15 cellular contexts compared by ENCODE assay signal in genomic region chr12:124688356-124688992, GRCh38.
A peak's percentile ranks its signal among the peaks of the same experiment; 100 is the strongest.
DNase-seq lines count a peak whose midpoint lies in the region; ATAC-seq, FAIRE-seq and TF ChIP-seq lines count a peak whose summit lies in the region.
"Had no signal": no experiment of that assay in that cellular context is flagged by ENCODE, and none has a peak within 500 bp of the region (broad histone marks: within the 10 kb centered on the region; RNA-seq: fewer than 3 reads in every experiment).

No MANE protein-coding gene starts in this region.

- no peak overlapping the region for H2AFZ ChIP-seq in HepG2 (ENCODE audit: low read length)
- H2AFZ ChIP-seq: GM23248 had no signal

- H3K4me3 ChIP-seq in HepG2 (replicated peaks in 1 of 3; ENCODE audit: insufficient read depth in 1 of 3, low read depth in 2 of 3, low read length in 3 of 3) (no peak overlapping the region), right lobe of liver (no peak overlapping the region)
- H3K4me3 ChIP-seq: GM23248, pancreas had no signal

- H3K36me3 Mint-ChIP-seq in endothelial cell (ENCODE audit: low read depth, unreplicated experiment) (no peaks in the 10 kb centered on the region), natural killer cell (no peaks in the 10 kb centered on the region)
- H3K36me3 Mint-ChIP-seq in activated CD8-positive, alpha-beta memory T cell treated with anti-CD3 and anti-CD28 coated beads, Interleukin-2, amount 10 ng/mL, durations not matched to agents 7 days and 5 days, result peaks cover 3% of the 10 kb centered on the region

- POLR2A ChIA-PET in HepG2 (lab: Yijun Ruan, JAX), result no interaction called here

- no peak for DNase-seq in HepG2 (ENCODE audit: low spot score)
- DNase-seq in right lobe of liver, result no peak
- no peak for DNase-seq in endothelial cell (ENCODE audit: low spot score)
- no peak for DNase-seq in natural killer cell
- no peak for DNase-seq in iPS-NIHi7 (ENCODE audit: extremely low spot score)
- DNase-seq in activated CD8-positive, alpha-beta memory T cell treated with anti-CD3 and anti-CD28 coated beads, Interleukin-2, amount 10 ng/mL, durations not matched to agents 7 days and 5 days, result no peak
- no peak for DNase-seq in omental fat pad (ENCODE audit: low spot score)
- no peak for DNase-seq in left lobe of liver (ENCODE audit: low spot score)
- DNase-seq: amniotic stem cell, BE2C, EL, NCI-H1930, pancreas, SIG-M5 had no signal

- peaks cover 2% of the 10 kb centered on the region for H3K27me3 Mint-ChIP-seq in endothelial cell (ENCODE audit: unreplicated experiment)
- H3K27me3 Mint-ChIP-seq in natural killer cell (ENCODE audit: low read depth in 2 of 2), result peaks cover 18 to 27% of the 10 kb centered on the region in 2 donors
- H3K27me3 Mint-ChIP-seq in activated CD8-positive, alpha-beta memory T cell treated with anti-CD3 and anti-CD28 coated beads, Interleukin-2, amount 10 ng/mL, durations not matched to agents 7 days and 5 days, result peaks cover 43% of the 10 kb centered on the region

- H3K9ac ChIP-seq in HepG2 (ENCODE audit: insufficient read depth, low read depth, low read length), result no peak overlapping the region
- H3K9ac ChIP-seq: GM23248 had no signal

- no peaks in the 10 kb centered on the region for H3K9me3 Mint-ChIP-seq in endothelial cell (ENCODE audit: unreplicated experiment)
- H3K9me3 Mint-ChIP-seq in natural killer cell, result no peaks in the 10 kb centered on the region
- H3K9me3 Mint-ChIP-seq in activated CD8-positive, alpha-beta memory T cell treated with anti-CD3 and anti-CD28 coated beads, Interleukin-2, amount 10 ng/mL, durations not matched to agents 7 days and 5 days (ENCODE audit: low read depth), result peaks cover 5% of the 10 kb centered on the region

- TF ChIP-seq POLR2A in HepG2 (IDR thresholded peaks at IDR 0.05; ENCODE audit: insufficient read depth in 1 of 2, low read depth in 2 of 2, low read length in 2 of 2) (no peak), right lobe of liver (IDR thresholded peaks at IDR 0.05) (no peak)

- H3K27me3 ChIP-seq in HepG2 (ENCODE audit: control insufficient read depth in 1 of 2, insufficient read depth in 2 of 2, low read length in 2 of 2) (peaks cover 2 to 48% of the 10 kb centered on the region in 2 experiments; a peak in 4 of 5 replicates), right lobe of liver (no peaks in the 10 kb centered on the region)
- H3K27me3 ChIP-seq: BE2C, pancreas had no signal

- intact Hi-C loops in HepG2 (cut with micrococcal nuclease; ENCODE audit: unreplicated experiment), result no loop called here
- intact Hi-C loops in right lobe of liver (cut with DNase I), result loop anchor here in 1 of 2 donors (10.0 kb wide), 1 partner anchor 174 kb away; no protein-coding TSS in a partner anchor
- intact Hi-C loops in natural killer cell (cut with micrococcal nuclease), result no loop called here

- 37% methylated on average over 6 of the region's 6 CpGs for WGBS in HepG2 (ENCODE audit: low lambda C conversion rate)
- WGBS in right lobe of liver (ENCODE audit: insufficient coverage, low coverage, low lambda C conversion rate, missing lambda C conversion rate), result 62% methylated on average over 5 of the region's 6 CpGs

- TF ChIP-seq CTCF in HepG2 (CRISPR knock-in tag; IDR thresholded peaks at IDR 0.05) (no peak), right lobe of liver (IDR thresholded peaks at IDR 0.05) (no peak), endothelial cell (IDR thresholded peaks at IDR 0.05; ENCODE audit: unreplicated experiment) (no peak), natural killer cell (IDR thresholded peaks at IDR 0.05) (no peak), omental fat pad (IDR thresholded peaks at IDR 0.05) (no peak)

- H3K9me3 ChIP-seq in HepG2 (ENCODE audit: low read length) (no peaks in the 10 kb centered on the region), right lobe of liver (no peaks in the 10 kb centered on the region)
- H3K9me3 ChIP-seq: BE2C, pancreas had no signal

- peaks cover 18% of the 10 kb centered on the region for H3K4me1 ChIP-seq in HepG2 (ENCODE audit: insufficient read depth, low read length)
- H3K4me1 ChIP-seq in right lobe of liver, result peaks cover 0 to 2% (median 0%) of the 10 kb centered on the region in 4 donors

- BruUV-seq in HepG2 (replicated peaks; lab: Mats Ljungman, UMichigan), result no TSS peak

- peak overlapping the region; percentile 74 for H3K27ac Mint-ChIP-seq in endothelial cell (ENCODE audit: unreplicated experiment)
- peak overlapping the region in 1 of 2 donors; percentile 82 for H3K27ac Mint-ChIP-seq in natural killer cell
- no peak overlapping the region for H3K27ac Mint-ChIP-seq in activated CD8-positive, alpha-beta memory T cell treated with anti-CD3 and anti-CD28 coated beads, Interleukin-2, amount 10 ng/mL, durations not matched to agents 7 days and 5 days

- H3K4me3 Mint-ChIP-seq in endothelial cell (ENCODE audit: unreplicated experiment) (no peak overlapping the region), natural killer cell (peak overlapping the region; percentile 42)
- no peak overlapping the region for H3K4me3 Mint-ChIP-seq in activated CD8-positive, alpha-beta memory T cell treated with anti-CD3 and anti-CD28 coated beads, Interleukin-2, amount 10 ng/mL, durations not matched to agents 7 days and 5 days

- H3K36me3 ChIP-seq in HepG2 (replicated peaks in 1 of 2; ENCODE audit: control insufficient read depth in 1 of 2, insufficient read depth in 2 of 2, low read length in 2 of 2) (no peaks in the 10 kb centered on the region), right lobe of liver (no peaks in the 10 kb centered on the region)
- H3K36me3 ChIP-seq: BE2C, pancreas had no signal

- H3K4me1 Mint-ChIP-seq in endothelial cell (ENCODE audit: unreplicated experiment) (peaks cover 20% of the 10 kb centered on the region), natural killer cell (peaks cover 27 to 28% of the 10 kb centered on the region in 2 donors)
- peaks cover 36% of the 10 kb centered on the region for H3K4me1 Mint-ChIP-seq in activated CD8-positive, alpha-beta memory T cell treated with anti-CD3 and anti-CD28 coated beads, Interleukin-2, amount 10 ng/mL, durations not matched to agents 7 days and 5 days

- H3K27ac ChIP-seq in HepG2 (ENCODE audit: extremely low read length, insufficient read depth, low read length) (no peak overlapping the region), right lobe of liver (no peak overlapping the region)
- H3K27ac ChIP-seq: GM23248, pancreas had no signal

- TF ChIP-seq EP300 in HepG2 (IDR thresholded peaks at IDR 0.05; ENCODE audit: low read depth in 2 of 2, low read length in 2 of 2), result no peak
- no peak for TF ChIP-seq EP300 in HepG2 (CRISPR knock-in tag; IDR thresholded peaks at IDR 0.05; ENCODE audit: borderline replicate concordance)

- CTCF ChIA-PET in HepG2 (lab: Yijun Ruan, JAX; ENCODE audit: low intra/inter-chr PET ratio, low total read pairs), result no interaction called here
- CTCF ChIA-PET in activated CD8-positive, alpha-beta memory T cell treated with anti-CD3 and anti-CD28 coated beads, Interleukin-2, amount 10 ng/mL, durations not matched to agents 7 days and 5 days (lab: Charles Lee), result interaction anchor here (0.7 to 1.5 kb wide), 2 partner anchors 83 to 116 kb away, joined by 3 to 4 read pairs; no protein-coding TSS in a partner anchor

- TF ChIP-seq RAD21 in HepG2 (CRISPR knock-in tag; IDR thresholded peaks at IDR 0.05), result no peak

- H4K20me1 ChIP-seq in HepG2 (ENCODE audit: insufficient read depth, low read length), result no peaks in the 10 kb centered on the region

- H3K79me2 ChIP-seq in HepG2 (ENCODE audit: insufficient read depth, low read length), result no peaks in the 10 kb centered on the region

- no peak for FAIRE-seq in HepG2 (lab: Jason Lieb, UNC)
- FAIRE-seq: pancreas had no signal

- in situ Hi-C loops in HepG2 (cut with HindIII; ENCODE audit: extremely low pct_ligation_motif_present, low pct_unique_long_range_greater_than_20kb), result no loop called here

- no peak overlapping the region for H3K4me2 ChIP-seq in HepG2 (ENCODE audit: low read depth, low read length)

- ATAC-seq in HepG2 (no peak), right lobe of liver (no peak), natural killer cell (no peak), omental fat pad (ENCODE audit: low FRiP score) (no peak), left lobe of liver (no peak)
- ATAC-seq in activated CD8-positive, alpha-beta memory T cell treated with anti-CD3 and anti-CD28 coated beads, Interleukin-2, amount 10 ng/mL, durations not matched to agents 7 days and 5 days, result no peak

TF ChIP-seq in HepG2, 621 proteins besides CTCF, POLR2A, EP300 and RAD21:
- TF ChIP-seq ZBTB7B (CRISPR knock-in tag; IDR thresholded peaks at IDR 0.05), result no peak
- TF ChIP-seq MXD3 (CRISPR knock-in tag; IDR thresholded peaks at IDR 0.05), result no peak
- TF ChIP-seq JARID2 (CRISPR knock-in tag; IDR thresholded peaks at IDR 0.05; ENCODE audit: insufficient replicate concordance), result no peak
- peak; percentile 96 for TF ChIP-seq ZNF768 (CRISPR knock-in tag; IDR thresholded peaks at IDR 0.05)
- TF ChIP-seq E2F5 (CRISPR knock-in tag; conservative IDR thresholded peaks at IDR 0.05), result no peak
- no peak for TF ChIP-seq NFATC3 (CRISPR knock-in tag; IDR thresholded peaks at IDR 0.05)
- TF ChIP-seq ZMYM3 (CRISPR knock-in tag; IDR thresholded peaks at IDR 0.05), result 0 out of 2 replicates have a peak, but pooled peaks have one; percentile 46
- no peak for TF ChIP-seq AKAP8 (CRISPR knock-in tag; IDR thresholded peaks at IDR 0.05)
- TF ChIP-seq SIN3B (IDR thresholded peaks at IDR 0.05; ENCODE audit: low read length), result no peak
- TF ChIP-seq ZNF468 (CRISPR knock-in tag; IDR thresholded peaks at IDR 0.05), result no peak
- no peak for TF ChIP-seq NCOA2 (CRISPR knock-in tag; IDR thresholded peaks at IDR 0.05)
- TF ChIP-seq ZFP36L1 (CRISPR knock-in tag; IDR thresholded peaks at IDR 0.05), result no peak
- no peak for TF ChIP-seq ZNF564 (CRISPR knock-in tag; IDR thresholded peaks at IDR 0.05)
- no peak for TF ChIP-seq ZFP1 (CRISPR knock-in tag; IDR thresholded peaks at IDR 0.05)
- no peak for TF ChIP-seq ZMYM4 (CRISPR knock-in tag; IDR thresholded peaks at IDR 0.05)
